8 cellular contexts compared by ENCODE assay signal in genomic region chr16:80803341-80804060, GRCh38. TPM values are rescaled to one million over a fixed set of nuclear protein-coding genes. Genes with fewer than 3 reads are reported as not detected.
DNase-seq lines count a peak whose midpoint lies in the region.

No MANE protein-coding gene starts in this region.

- peaks cover 0 to 6% (median 1%) of the 10 kb centered on the region in 3 donors for H3K36me3 Mint-ChIP-seq in CD8-positive, alpha-beta memory T cell

- H3K4me3 ChIP-seq in CD8-positive, alpha-beta memory T cell (ENCODE audit: low read length) = no peak overlapping the region
- H3K4me3 ChIP-seq in H7 (ENCODE audit: insufficient read depth, low read depth, low read length) = peak overlapping the region; percentile 66
- H3K4me3 ChIP-seq in SJSA1 = peak overlapping the region; percentile 56
- peak overlapping the region; percentile 72 for H3K4me3 ChIP-seq in adipocyte (ENCODE audit: low read length)
- peak overlapping the region; percentile 38 for H3K4me3 ChIP-seq in iPS-11a (ENCODE audit: low read depth, low read length)

- H3K27me3 ChIP-seq in CD8-positive, alpha-beta memory T cell (ENCODE audit: insufficient read depth, low read length, poor library complexity, severe bottlenecking) = no peaks in the 10 kb centered on the region
- H3K27me3 ChIP-seq in H7 (ENCODE audit: control insufficient read depth, insufficient read depth, low read length) = peaks cover 16% of the 10 kb centered on the region
- H3K27me3 ChIP-seq in SJSA1 (replicated peaks) = peaks cover 30% of the 10 kb centered on the region
- H3K27me3 ChIP-seq in adipocyte (replicated peaks; ENCODE audit: control insufficient read depth, insufficient read depth, low read length) = no peaks in the 10 kb centered on the region

- H3K27me3 Mint-ChIP-seq in CD8-positive, alpha-beta memory T cell = peaks cover 0 to 2% of the 10 kb centered on the region in 2 donors

- H3K9me3 ChIP-seq in CD8-positive, alpha-beta memory T cell (ENCODE audit: low read length) = no peaks in the 10 kb centered on the region
- H3K9me3 ChIP-seq in SJSA1 (replicated peaks) (no peaks in the 10 kb centered on the region), adipocyte (ENCODE audit: control insufficient read depth, low read length) (no peaks in the 10 kb centered on the region)

- DNase-seq in CD8-positive, alpha-beta memory T cell = peak; percentile 8 to 69 (median 19)
- DNase-seq in H7 = peak; percentile 81
- no peak for DNase-seq in SJSA1 (ENCODE audit: low read depth in 1 of 2, low spot score in 2 of 2)
- peak; percentile 58 for DNase-seq in adipocyte (ENCODE audit: low read depth)
- peak; percentile 59 for DNase-seq in stimulated activated CD4-positive, alpha-beta T cell treated with anti-CD3 and anti-CD28 coated beads, Interleukin-15, amount 100 ng/mL, for 24 hours
- DNase-seq in NCI-H1436 treated with DMSO at 0.1 percent for 48 hours (lab: John Stamatoyannopoulos, UW) = no peak
- DNase-seq in DMS153 (lab: John Stamatoyannopoulos, UW) = no peak

- POLR2A ChIA-PET in CD8-positive, alpha-beta memory T cell (lab: Charles Lee) = no interaction called here

- H3K36me3 ChIP-seq in CD8-positive, alpha-beta memory T cell (ENCODE audit: insufficient read depth, low read length) = no peaks in the 10 kb centered on the region
- no peaks in the 10 kb centered on the region for H3K36me3 ChIP-seq in H7 (replicated peaks; ENCODE audit: control insufficient read depth, insufficient read depth, low read length)
- no peaks in the 10 kb centered on the region for H3K36me3 ChIP-seq in SJSA1
- no peaks in the 10 kb centered on the region for H3K36me3 ChIP-seq in adipocyte (ENCODE audit: control insufficient read depth, insufficient read depth, low read length, severe bottlenecking)

- peak overlapping the region; percentile 81 to 96 (median 94) for H3K4me3 Mint-ChIP-seq in CD8-positive, alpha-beta memory T cell

- CTCF ChIA-PET in CD8-positive, alpha-beta memory T cell (lab: Charles Lee) = no interaction called here

- peaks cover 27 to 55% (median 45%) of the 10 kb centered on the region in 3 donors for H3K4me1 Mint-ChIP-seq in CD8-positive, alpha-beta memory T cell

- peaks cover 0 to 2% (median 0%) of the 10 kb centered on the region in 5 donors for H3K9me3 Mint-ChIP-seq in CD8-positive, alpha-beta memory T cell

- peak overlapping the region in 6 of 8 donors; percentile 16 to 85 (median 80) for H3K27ac Mint-ChIP-seq in CD8-positive, alpha-beta memory T cell

- no peak overlapping the region for H3K9ac ChIP-seq in adipocyte (ENCODE audit: low read length)

- H3K27ac ChIP-seq in CD8-positive, alpha-beta memory T cell (ENCODE audit: low read depth, low read length) = no peak overlapping the region
- H3K27ac ChIP-seq in SJSA1 = no peak overlapping the region

- H3K4me1 ChIP-seq in CD8-positive, alpha-beta memory T cell (ENCODE audit: insufficient read depth, low read length) = no peaks in the 10 kb centered on the region
- H3K4me1 ChIP-seq in SJSA1 (replicated peaks) = peaks cover 7% of the 10 kb centered on the region; the same call in 1 of the 2 replicates
- H3K4me1 ChIP-seq in adipocyte (ENCODE audit: control insufficient read depth, insufficient read depth, low read length) = no peaks in the 10 kb centered on the region

RNA-seq across cellular contexts. Expression of gene CDYL2, which starts 0.9 kb away (rescaled TPM):
- total RNA-seq in CD8-positive, alpha-beta memory T cell = 10 to 100 TPM; 40.6 to 42.0 TPM
- 3.8 TPM for polyA plus RNA-seq in CD8-positive, alpha-beta memory T cell
- 1.6 and 1.8 TPM in 2 replicates for total RNA-seq in H7 (2014; rRNA removed; shearing (Covaris generic))
- total RNA-seq in SJSA1 (2014; rRNA removed; shearing (Covaris generic)) = 2.5 and 15.1 TPM in 2 replicates

Comparison
In these comparisons a context has a peak if more than half of its experiments do, and no peak if none do; other contexts are left out.
1. DNase-seq: peak in CD8-positive, alpha-beta memory T cell (5 of 5), H7 (single experiment), adipocyte (single experiment) and stimulated activated CD4-positive, alpha-beta T cell treated with anti-CD3 and anti-CD28 coated beads, Interleukin-15, amount 100 ng/mL, for 24 hours (single experiment); none in SJSA1 (0 of 2), NCI-H1436 treated with DMSO at 0.1 percent for 48 hours (single experiment) and DMS153 (single experiment).